In the genomic region with DNA sequence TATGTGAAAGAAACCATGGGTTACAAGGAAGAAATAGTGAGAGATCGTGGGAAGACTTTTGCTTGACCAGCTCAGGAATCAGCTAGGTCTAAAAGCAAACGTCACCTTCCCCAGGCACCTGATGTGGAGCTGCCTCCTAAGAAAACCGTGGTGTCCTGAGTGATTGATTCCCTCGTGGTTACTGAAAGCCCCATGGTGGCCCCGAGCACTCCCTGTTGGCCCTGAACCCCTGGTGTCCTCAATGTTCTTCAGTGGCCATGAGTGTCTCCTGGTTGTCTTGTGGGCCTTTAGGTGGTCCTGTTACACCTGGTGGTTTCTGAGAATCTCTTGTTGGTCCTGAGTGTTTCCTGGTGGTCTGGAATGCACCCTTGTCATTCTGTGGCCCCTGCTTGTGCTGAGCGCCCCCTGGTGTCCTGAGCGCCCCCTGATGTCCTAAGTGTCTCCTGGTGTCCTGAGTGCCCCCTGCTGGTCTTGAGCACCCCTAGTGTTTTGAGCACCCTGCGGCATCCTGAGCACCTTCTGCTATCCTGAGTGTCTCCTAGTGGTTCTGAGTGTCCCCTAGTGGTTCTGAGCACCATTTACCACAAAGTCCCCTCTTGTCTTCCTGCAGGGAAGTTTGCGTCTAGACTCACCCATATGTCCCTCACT, we compare ENCODE assay signal across 8 cellular contexts.
DNase-seq lines count a peak whose midpoint lies in the region; ATAC-seq and TF ChIP-seq lines count a peak whose summit lies in the region.

No MANE protein-coding gene starts in this region.

- H3K4me3 Mint-ChIP-seq in mesothelial cell of epicardium, result no peak overlapping the region

- no peaks in the 10 kb centered on the region for H3K27me3 Mint-ChIP-seq in mesothelial cell of epicardium (ENCODE audit: low read depth)

- peaks cover 70% of the 10 kb centered on the region for H3K9me3 Mint-ChIP-seq in mesothelial cell of epicardium

- H3K36me3 Mint-ChIP-seq in mesothelial cell of epicardium, result peaks cover 1% of the 10 kb centered on the region

- no peaks in the 10 kb centered on the region for H3K4me1 Mint-ChIP-seq in mesothelial cell of epicardium

- no peak for TF ChIP-seq CTCF in mesothelial cell of epicardium (IDR thresholded peaks at IDR 0.05; ENCODE audit: unreplicated experiment)

- no peak overlapping the region for H3K27ac Mint-ChIP-seq in mesothelial cell of epicardium

- no peak for ATAC-seq in GM21360 (IDR thresholded peaks at IDR 0.05; ENCODE audit: unreplicated experiment)

- peak; percentile 28 for DNase-seq in NCI-H2107 treated with DMSO at 0.1 percent for 48 hours (lab: John Stamatoyannopoulos, UW; ENCODE audit: unreplicated experiment)
- no peak for DNase-seq in NCI-H2107 (lab: John Stamatoyannopoulos, UW)
- DNase-seq in MV-4-11 (lab: John Stamatoyannopoulos, UW), result peak; percentile 86
- peak; percentile 90 to 93 for DNase-seq in activated CD4-positive, alpha-beta T cell treated with anti-CD3 and anti-CD28 coated beads, Interleukin-2, amount 50 U/mL, for 48 hours
- DNase-seq in glomerular visceral epithelial cell (ENCODE audit: extremely low spot score), result peak; percentile 12
- peak; percentile 49 to 68 for DNase-seq in stimulated activated CD8-positive, alpha-beta memory T cell treated with anti-CD3 and anti-CD28 coated beads, Interleukin-15, amount 100 ng/mL, for 4 hours (ENCODE audit: low read depth in 2 of 2)
- DNase-seq in mesothelial cell of epicardium (ENCODE audit: low spot score in 2 of 2, unreplicated experiment in 2 of 2), result no peak

Comparison
In these comparisons a context has a peak if more than half of its experiments do, and no peak if none do; other contexts are left out.
1. DNase-seq: peak in NCI-H2107 treated with DMSO at 0.1 percent for 48 hours (single experiment), MV-4-11 (single experiment), activated CD4-positive, alpha-beta T cell treated with anti-CD3 and anti-CD28 coated beads, Interleukin-2, amount 50 U/mL, for 48 hours (2 of 2), glomerular visceral epithelial cell (single experiment) and stimulated activated CD8-positive, alpha-beta memory T cell treated with anti-CD3 and anti-CD28 coated beads, Interleukin-15, amount 100 ng/mL, for 4 hours (2 of 2); none in NCI-H2107 (single experiment) and mesothelial cell of epicardium (0 of 2).